ENCODE assay signal across 8 cellular contexts in genomic region chr5:31625394-31625793, GRCh38. TPM values are rescaled to one million over a fixed set of nuclear protein-coding genes. Genes with fewer than 3 reads are reported as not detected.
"Had no signal": no experiment of that assay in that cellular context is flagged by ENCODE, and none has a peak within 500 bp of the region (broad histone marks: within the 10 kb centered on the region; RNA-seq: fewer than 3 reads in every experiment).

No MANE protein-coding gene starts in this region.

- H3K9ac ChIP-seq: GM23248 had no signal

- H2AFZ ChIP-seq: GM23248 had no signal

- DNase-seq: GM23248, GOT3, H7, HFFc6 had no signal

- H3K4me3 ChIP-seq: GM23248, HAP-1 had no signal

- ATAC-seq: HCT116, HepG2 had no signal

- H3K9me3 ChIP-seq: HAP-1 had no signal

- H3K4me1 ChIP-seq: HAP-1 had no signal

- H3K36me3 ChIP-seq: HAP-1 had no signal

- H3K27ac ChIP-seq: GM23248, HL-60 had no signal

RNA-seq across cellular contexts. Expression of gene PDZD2, which starts 13.5 kb away (rescaled TPM):
- total RNA-seq: GM23248, HepG2 had no signal
